ENCODE assay signal across 8 cellular contexts in genomic region chr20:58839474-58839874, GRCh38. TPM values are rescaled to one million over a fixed set of nuclear protein-coding genes. Genes with fewer than 3 reads are reported as not detected.
DNase-seq lines count a peak whose midpoint lies in the region; ATAC-seq and TF ChIP-seq lines count a peak whose summit lies in the region.

No MANE protein-coding gene starts in this region.

- peaks cover 65% of the 10 kb centered on the region for H3K27me3 ChIP-seq in hepatocyte

- WGBS in hepatocyte (ENCODE audit: low lambda C conversion rate, missing lambda C conversion rate), result 63% methylated on average over 27 of the region's 27 CpGs

- no peaks in the 10 kb centered on the region for H3K9me2 ChIP-seq in hepatocyte (replicated peaks; ENCODE audit: insufficient read depth)

- no peaks in the 10 kb centered on the region for H3K36me3 ChIP-seq in hepatocyte (replicated peaks; ENCODE audit: insufficient read depth, low read depth)

- no peaks in the 10 kb centered on the region for H3K4me1 ChIP-seq in hepatocyte (ENCODE audit: insufficient read depth)

- no peaks in the 10 kb centered on the region for H4K20me1 ChIP-seq in hepatocyte (ENCODE audit: insufficient read depth, poor library complexity, severe bottlenecking)

- DNase-seq in GM12864 (ENCODE audit: low read depth) (no peak), NCI-H526 treated with DMSO at 0.1 percent for 48 hours (lab: John Stamatoyannopoulos, UW) (peak; percentile 68), hepatocyte (ENCODE audit: low spot score) (peak; percentile 53)
- DNase-seq in activated naive CD4-positive, alpha-beta T cell treated with anti-CD3 and anti-CD28 coated beads, Interleukin-2, amount 50 U/mL, for 72 hours (ENCODE audit: low spot score in 2 of 2), result peak in 1 of 2 donors; percentile 46
- DNase-seq in stimulated activated CD4-positive, alpha-beta T cell treated with anti-CD3 and anti-CD28 coated beads, Interleukin-1b, Interleukin-23, amount 100 ng/mL, for 4 hours (ENCODE audit: low read depth in 2 of 2), result peak; percentile 27 to 34

- H3K9me3 ChIP-seq in hepatocyte (ENCODE audit: low read depth), result no peaks in the 10 kb centered on the region

- H2AFZ ChIP-seq in hepatocyte, result peak overlapping the region; percentile 63

- peak overlapping the region; percentile 75 for H3K4me2 ChIP-seq in hepatocyte

- TF ChIP-seq CTCF in GM12864 (IDR thresholded peaks at IDR 0.05; ENCODE audit: low read depth, low read length, missing control alignments) (peak; percentile 38), hepatocyte (IDR thresholded peaks at IDR 0.05; ENCODE audit: poor library complexity) (peak; percentile 58)

- no peak overlapping the region for H3K4me3 ChIP-seq in GM12864 (ENCODE audit: low read depth, low read length)
- no peak overlapping the region for H3K4me3 ChIP-seq in hepatocyte

- H3K27ac ChIP-seq in hepatocyte, result no peak overlapping the region

- H3K36me3 Mint-ChIP-seq in activated naive CD4-positive, alpha-beta T cell treated with anti-CD3 and anti-CD28 coated beads, Interleukin-2, amount 50 U/mL, for 72 hours, result peaks cover 0 to 13% of the 10 kb centered on the region in 2 donors

- H3K9me3 Mint-ChIP-seq in activated naive CD4-positive, alpha-beta T cell treated with anti-CD3 and anti-CD28 coated beads, Interleukin-2, amount 50 U/mL, for 72 hours, result no peaks in the 10 kb centered on the region

- H3K79me2 ChIP-seq in hepatocyte, result no peaks in the 10 kb centered on the region

- peak; percentile 64 to 85 for ATAC-seq in activated naive CD4-positive, alpha-beta T cell treated with anti-CD3 and anti-CD28 coated beads, Interleukin-2, amount 50 U/mL, for 72 hours
- ATAC-seq in GM21786 (IDR thresholded peaks at IDR 0.05; ENCODE audit: unreplicated experiment) (no peak), HG02798 (IDR thresholded peaks at IDR 0.05; ENCODE audit: poor library complexity, unreplicated experiment) (no peak), GM18870 (IDR thresholded peaks at IDR 0.05; ENCODE audit: unreplicated experiment) (no peak)

- H3K27ac Mint-ChIP-seq in activated naive CD4-positive, alpha-beta T cell treated with anti-CD3 and anti-CD28 coated beads, Interleukin-2, amount 50 U/mL, for 72 hours, result no peak overlapping the region

RNA-seq across cellular contexts. Expression of gene GNAS-AS1, which starts 11.2 kb away (rescaled TPM):
- 1 to 10 TPM; 3.0 to 3.4 TPM for total RNA-seq in activated naive CD4-positive, alpha-beta T cell treated with anti-CD3 and anti-CD28 coated beads, Interleukin-2, amount 50 U/mL, for 72 hours
- total RNA-seq in hepatocyte, result 0.16 TPM in 1 of 2 replicates, not detected in the other
- 0.97 and 0.98 TPM in 2 replicates for polyA plus RNA-seq in hepatocyte

RNA-seq across cellular contexts. Expression of gene GNAS, which starts 13.0 kb away (rescaled TPM):
- 100 to 1,000 TPM; 624 to 863 TPM for total RNA-seq in activated naive CD4-positive, alpha-beta T cell treated with anti-CD3 and anti-CD28 coated beads, Interleukin-2, amount 50 U/mL, for 72 hours
- 841 and 897 TPM in 2 replicates for total RNA-seq in hepatocyte
- 1,649 and 1,702 TPM in 2 replicates for polyA plus RNA-seq in hepatocyte

Comparison
In these comparisons a context has a peak if more than half of its experiments do, and no peak if none do; other contexts are left out.
1. ATAC-seq: peak in activated naive CD4-positive, alpha-beta T cell treated with anti-CD3 and anti-CD28 coated beads, Interleukin-2, amount 50 U/mL, for 72 hours (2 of 2); none in GM21786 (single experiment), HG02798 (single experiment) and GM18870 (single experiment).